ENCODE assay signal across 7 cellular contexts in genomic region chr22:45977003-45977395, GRCh38. TPM values are rescaled to one million over a fixed set of nuclear protein-coding genes. Genes with fewer than 3 reads are reported as not detected.
DNase-seq lines count a peak whose midpoint lies in the region; ATAC-seq and TF ChIP-seq lines count a peak whose summit lies in the region.

Gene WNT7B, minus strand, starts transcription at chr22:45977162. Its CDS starts 408 bp downstream, at chr22:45976754.

- H2AFZ ChIP-seq in GM23248 = no peak within 1 kb of the TSS

- H3K36me3 ChIP-seq in GM23248 (ENCODE audit: low read depth) = no peaks in the 10 kb centered on the region
- H3K36me3 ChIP-seq in endodermal cell (ENCODE audit: control insufficient read depth, insufficient read depth, low read length) = no peaks in the 10 kb centered on the region
- no peaks in the 10 kb centered on the region for H3K36me3 ChIP-seq in rectal smooth muscle tissue (ENCODE audit: control insufficient read depth, insufficient read depth, low read length)

- 0 to 2% methylated on average over 9 to 48 of the region's 48 CpGs for WGBS in GM23248 (ENCODE audit: low coverage in 1 of 2, low lambda C conversion rate in 2 of 2, missing lambda C conversion rate in 2 of 2), 2 experiments
- WGBS in endodermal cell (ENCODE audit: insufficient coverage in 1 of 2, insufficient read length in 1 of 2), 2 experiments = 1% methylated on average over 45 of the region's 48 CpGs; no CpG with 5 or more reads in 1 of the 2 experiments

- peaks cover 1% of the 10 kb centered on the region for H3K9me3 Mint-ChIP-seq in endodermal cell

- no peaks in the 10 kb centered on the region for H3K9me2 ChIP-seq in GM23248 (ENCODE audit: insufficient read depth)

- H3K27me3 Mint-ChIP-seq in endodermal cell (ENCODE audit: insufficient read depth) = peaks cover 55% of the 10 kb centered on the region

- H3K9ac ChIP-seq in GM23248 (no peak within 1 kb of the TSS), endodermal cell (ENCODE audit: extremely low read depth, low read length, poor library complexity, severe bottlenecking) (no peak within 1 kb of the TSS), rectal smooth muscle tissue (ENCODE audit: low read length) (no peak within 1 kb of the TSS)

- no peak for TF ChIP-seq CTCF in endodermal cell (conservative IDR thresholded peaks at IDR 0.05)

- H3K4me1 ChIP-seq in GM23248 (ENCODE audit: insufficient read depth) = no peaks in the 10 kb centered on the region
- no peaks in the 10 kb centered on the region for H3K4me1 ChIP-seq in endodermal cell (ENCODE audit: control insufficient read depth, insufficient read depth, low read length)
- H3K4me1 ChIP-seq in rectal smooth muscle tissue (ENCODE audit: control insufficient read depth, insufficient read depth, low read length) = peaks cover 2% of the 10 kb centered on the region

- DNase-seq in GM23248 (no peak), NCI-H345 (lab: John Stamatoyannopoulos, UW) (peak; percentile 86), endodermal cell (peak; percentile 74), Ammon's horn (ENCODE audit: low spot score) (no peak)

- peak within 1 kb of the TSS; percentile 45 for H3K4me3 ChIP-seq in GM23248
- H3K4me3 ChIP-seq in endodermal cell (ENCODE audit: low read length) = no peak within 1 kb of the TSS
- peak within 1 kb of the TSS; percentile 27 for H3K4me3 ChIP-seq in rectal smooth muscle tissue (ENCODE audit: low read length)

- H3K27ac ChIP-seq in GM23248 (no peak within 1 kb of the TSS), endodermal cell (ENCODE audit: low read depth, low read length) (no peak within 1 kb of the TSS), rectal smooth muscle tissue (ENCODE audit: low read depth, low read length) (no peak within 1 kb of the TSS)

- H3K79me2 ChIP-seq in GM23248 (ENCODE audit: insufficient read depth) = no peaks in the 10 kb centered on the region

- H3K9me3 ChIP-seq in GM23248 (ENCODE audit: low read depth) = no peaks in the 10 kb centered on the region
- no peaks in the 10 kb centered on the region for H3K9me3 ChIP-seq in endodermal cell (ENCODE audit: control insufficient read depth, low read length)

- ATAC-seq in GM21825 (IDR thresholded peaks at IDR 0.05; ENCODE audit: unreplicated experiment) (no peak), GM21447 (IDR thresholded peaks at IDR 0.05; ENCODE audit: unreplicated experiment) (no peak)

- peaks cover 39% of the 10 kb centered on the region for H3K27me3 ChIP-seq in GM23248 (replicated peaks; ENCODE audit: insufficient read depth)
- H3K27me3 ChIP-seq in endodermal cell (ENCODE audit: control insufficient read depth, insufficient read depth, low read length, poor library complexity, severe bottlenecking) = peaks cover 71% of the 10 kb centered on the region
- peaks cover 48% of the 10 kb centered on the region for H3K27me3 ChIP-seq in rectal smooth muscle tissue (ENCODE audit: control insufficient read depth, insufficient read depth, low read length)

- H4K20me1 ChIP-seq in GM23248 (ENCODE audit: insufficient read depth) = no peaks in the 10 kb centered on the region

- H3K4me1 Mint-ChIP-seq in endodermal cell = peaks cover 9% of the 10 kb centered on the region

- no peak within 1 kb of the TSS for H3K4me3 Mint-ChIP-seq in endodermal cell

- no peaks in the 10 kb centered on the region for H3K36me3 Mint-ChIP-seq in endodermal cell (ENCODE audit: low read depth)

- no peak within 1 kb of the TSS for H3K27ac Mint-ChIP-seq in endodermal cell

- no peaks in the 10 kb centered on the region for H3F3A ChIP-seq in GM23248 (ENCODE audit: insufficient read depth)

- in situ Hi-C loops in GM23248 (cut with MboI) = no loop called here

- no peak within 1 kb of the TSS for H3K4me2 ChIP-seq in GM23248 (ENCODE audit: unreplicated experiment)

RNA-seq across cellular contexts. Expression of gene WNT7B, which starts in this region (rescaled TPM):
- total RNA-seq in GM23248 (2014; rRNA removed; shearing (Covaris generic)) = 0.25 TPM in 1 of 2 replicates, not detected in the other
- 0.10 TPM in 1 of 2 replicates, not detected in the other for polyA plus RNA-seq in GM23248 (2016; fragmentation: Nextera tagmentation; extraction: Ambion mirVana)
- total RNA-seq in endodermal cell = not detected
- polyA plus RNA-seq in endodermal cell (2013, experiment 1 of 2) = 15.0 TPM
- polyA plus RNA-seq in endodermal cell (2013, experiment 2 of 2) = 12.3 TPM

Comparison
In these comparisons a context has a peak if more than half of its experiments do, and no peak if none do; other contexts are left out.
1. DNase-seq: peak in NCI-H345 (single experiment) and endodermal cell (single experiment); none in GM23248 (single experiment) and Ammon's horn (single experiment).